ENCODE assay signal across 16 cellular contexts in the genomic region with DNA sequence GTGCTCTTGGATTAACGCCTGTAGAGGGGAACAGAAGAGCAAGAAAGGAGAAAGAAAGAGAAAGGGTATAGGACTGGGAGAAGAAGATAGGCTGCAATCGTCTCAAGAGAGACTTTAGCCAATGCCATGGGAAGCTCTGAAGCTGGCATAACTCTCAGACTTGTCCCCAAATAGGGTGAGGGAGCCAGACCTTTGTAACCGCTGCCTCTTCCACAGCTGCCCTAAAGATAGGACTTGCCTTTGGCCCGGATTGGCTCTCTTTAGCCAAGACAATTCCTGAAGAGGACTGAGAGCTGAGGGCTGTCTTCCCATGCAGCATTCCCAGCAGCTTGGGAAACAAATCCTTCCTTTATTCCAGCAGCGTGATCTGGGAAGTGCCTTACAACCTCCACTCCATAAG. TPM values are rescaled to one million over a fixed set of nuclear protein-coding genes. Genes with fewer than 3 reads are reported as not detected.
DNase-seq lines count a peak whose midpoint lies in the region; TF ChIP-seq lines count a peak whose summit lies in the region.
"Had no signal": no experiment of that assay in that cellular context is flagged by ENCODE, and none has a peak within 500 bp of the region (broad histone marks: within the 10 kb centered on the region; RNA-seq: fewer than 3 reads in every experiment).

No MANE protein-coding gene starts in this region.

- no peak overlapping the region for H4K12ac ChIP-seq in trophoblast cell (ENCODE audit: low read depth, low read length)

- H3K4me3 Mint-ChIP-seq in H9: no peak overlapping the region
- H3K4me3 Mint-ChIP-seq: CD4-positive, CD25-positive, alpha-beta regulatory T cell had no signal

- H3K4me2 ChIP-seq in trophoblast cell (ENCODE audit: low read length): no peak overlapping the region
- H3K4me2 ChIP-seq in H9 (ENCODE audit: insufficient read depth, insufficient read length, low read length): no peak overlapping the region
- H3K4me2 ChIP-seq in PC-9: no peak overlapping the region

- no peak overlapping the region for H2AFZ ChIP-seq in trophoblast cell (ENCODE audit: insufficient read depth, low read length, poor library complexity)
- no peak overlapping the region for H2AFZ ChIP-seq in H9 (ENCODE audit: low read length)
- H2AFZ ChIP-seq in PC-9: no peak overlapping the region

- no peak overlapping the region for H3K27ac Mint-ChIP-seq in H9
- H3K27ac Mint-ChIP-seq: CD4-positive, CD25-positive, alpha-beta regulatory T cell had no signal

- H4K91ac ChIP-seq in trophoblast cell (ENCODE audit: low read depth, low read length): no peak overlapping the region
- no peak overlapping the region for H4K91ac ChIP-seq in H9 (ENCODE audit: insufficient read length, low read depth, low read length)

- H3K23me2 ChIP-seq in H9 (ENCODE audit: insufficient read length, low read depth, low read length, poor library complexity, severe bottlenecking): no peaks in the 10 kb centered on the region

- H4K5ac ChIP-seq in H9 (ENCODE audit: insufficient read length, low read depth, low read length): no peak overlapping the region

- H3T11ph ChIP-seq in H9 (ENCODE audit: low read length): no peak overlapping the region

- CTCF ChIA-PET in AG04450 (lab: Charles Lee) (interaction anchor here (0.7 to 1.0 kb wide), 2 partner anchors 10 to 53 kb away, joined by 3 to 7 read pairs; no protein-coding TSS in a partner anchor), RWPE1 (lab: Yijun Ruan, JAX) (interaction anchor here (1.2 kb wide), 1 partner anchor 72 kb away, joined by 3 read pairs; no protein-coding TSS in a partner anchor), PC-9 (lab: Charles Lee) (no interaction called here)

- H4K20me1 ChIP-seq in H9 (ENCODE audit: control insufficient read depth, insufficient read depth, insufficient read length): no peaks in the 10 kb centered on the region
- H4K20me1 ChIP-seq in PC-9 (ENCODE audit: insufficient read depth): no peaks in the 10 kb centered on the region

- no TSS peak for BruUV-seq in PC-9 (replicated peaks; lab: Mats Ljungman, UMichigan)

- H3K56ac ChIP-seq in H9 (ENCODE audit: insufficient read length, low read depth, low read length): no peak overlapping the region

- H3K14ac ChIP-seq in trophoblast cell (ENCODE audit: low read length): no peak overlapping the region
- no peak overlapping the region for H3K14ac ChIP-seq in H9 (ENCODE audit: insufficient read depth, low read length)

- H3K27me3 Mint-ChIP-seq in H9 (ENCODE audit: low read depth): no peaks in the 10 kb centered on the region; the same call in 1 of the 2 replicates

- H3K4me1 Mint-ChIP-seq in H9: peaks cover 19% of the 10 kb centered on the region in 2 experiments
- H3K4me1 Mint-ChIP-seq: CD4-positive, CD25-positive, alpha-beta regulatory T cell had no signal

- no peak overlapping the region for H3K18ac ChIP-seq in trophoblast cell (ENCODE audit: low read length)
- H3K18ac ChIP-seq in H9 (ENCODE audit: insufficient read length, low read depth, low read length): no peak overlapping the region

- H2AK5ac ChIP-seq in trophoblast cell (ENCODE audit: low read length) (no peak overlapping the region), H9 (ENCODE audit: insufficient read length, low read length) (no peak overlapping the region)

- H3K79me2 ChIP-seq in trophoblast cell (ENCODE audit: control insufficient read depth, insufficient read depth, low read length, poor library complexity) (no peaks in the 10 kb centered on the region), H9 (ENCODE audit: insufficient read depth, low read length) (no peaks in the 10 kb centered on the region), PC-9 (ENCODE audit: low read depth) (no peaks in the 10 kb centered on the region)

- H2BK20ac ChIP-seq in H9 (ENCODE audit: low read depth, low read length, poor library complexity, severe bottlenecking): no peak overlapping the region

- intact Hi-C loops in esophagus squamous epithelium (cut with DNase I) (no loop called here), PC-9 (cut with micrococcal nuclease; ENCODE audit: unreplicated experiment) (no loop called here)

- H2BK120ac ChIP-seq in trophoblast cell (ENCODE audit: insufficient read depth, low read length, poor library complexity) (peak overlapping the region; percentile 4), H9 (ENCODE audit: low read depth, low read length, poor library complexity, severe bottlenecking) (no peak overlapping the region)

- H3K9ac ChIP-seq in trophoblast cell (ENCODE audit: low read length): no peak overlapping the region
- no peak overlapping the region for H3K9ac ChIP-seq in H9 (ENCODE audit: extremely low read depth, insufficient read length, low read length)

- DNase-seq in AG04450 (ENCODE audit: low read depth, low spot score) (no peak), esophagus squamous epithelium (lab: John Stamatoyannopoulos, UW) (no peak), trophoblast cell (no peak), caudate nucleus (lab: John Stamatoyannopoulos, UW) (no peak), RWPE1 (ENCODE audit: low spot score) (no peak), H9 (no peak), PC-9 (no peak)
- DNase-seq: CD4-positive, CD25-positive, alpha-beta regulatory T cell; DMS53; Karpas-422; MM.1S; NCI-H1092 treated with DMSO at 0.1 percent for 48 hours; NCI-H510A treated with DMSO at 0.1 percent for 48 hours; SIG-M5 had no signal

- no peak for TF ChIP-seq CTCF in AG04450 (IDR thresholded peaks at IDR 0.05; ENCODE audit: low read depth, low read length)
- TF ChIP-seq CTCF in esophagus squamous epithelium (IDR thresholded peaks at IDR 0.05): no peak
- TF ChIP-seq CTCF in RWPE1 (conservative IDR thresholded peaks at IDR 0.05; ENCODE audit: low read depth): no peak
- TF ChIP-seq CTCF in H9 (conservative IDR thresholded peaks at IDR 0.05): no peak
- TF ChIP-seq CTCF in PC-9 (conservative IDR thresholded peaks at IDR 0.05): no peak

- no peak overlapping the region for H3K4me3 ChIP-seq in AG04450 (ENCODE audit: low read depth, low read length)
- no peak overlapping the region for H3K4me3 ChIP-seq in esophagus squamous epithelium
- no peak overlapping the region for H3K4me3 ChIP-seq in trophoblast cell (ENCODE audit: low read depth, low read length)
- no peak overlapping the region for H3K4me3 ChIP-seq in PC-9
- H3K4me3 ChIP-seq: HAP-1 had no signal

- H3K79me1 ChIP-seq in trophoblast cell (ENCODE audit: low read length) (peaks cover 10% of the 10 kb centered on the region), H9 (ENCODE audit: insufficient read depth, low read depth, low read length, poor library complexity, severe bottlenecking) (no peaks in the 10 kb centered on the region)

- POLR2A ChIA-PET in AG04450 (lab: Yijun Ruan, JAX) (interaction anchor here (1.3 to 2.3 kb wide), 3 partner anchors 9 to 12 kb away, joined by 5 to 14 read pairs (median 8); no protein-coding TSS in a partner anchor), RWPE1 (lab: Yijun Ruan, JAX; ENCODE audit: low non-redundant PET) (no interaction called here), PC-9 (lab: Charles Lee; ENCODE audit: unreplicated experiment) (no interaction called here)

- no peaks in the 10 kb centered on the region for H3K9me2 ChIP-seq in PC-9 (ENCODE audit: insufficient read depth)

- H3K4me1 ChIP-seq in esophagus squamous epithelium (peaks cover 0 to 38% (median 9%) of the 10 kb centered on the region in 3 donors), trophoblast cell (ENCODE audit: control insufficient read depth in 1 of 2, insufficient read depth in 2 of 2, low read length in 2 of 2) (peaks cover 12 to 25% of the 10 kb centered on the region in 2 experiments), H9 (ENCODE audit: insufficient read depth, low read length) (no peaks in the 10 kb centered on the region; the same call in 1 of the 2 replicates), PC-9 (replicated peaks; ENCODE audit: insufficient read depth) (peaks cover 19% of the 10 kb centered on the region)

- H3K23ac ChIP-seq in trophoblast cell (ENCODE audit: low read length): no peak overlapping the region
- H3K23ac ChIP-seq in H9 (ENCODE audit: insufficient read length, low read depth, low read length): no peak overlapping the region

- no peaks in the 10 kb centered on the region; a peak in 2 of 7 replicates for H3K36me3 Mint-ChIP-seq in H9 (ENCODE audit: insufficient read depth in 1 of 3, low read depth in 3 of 3)
- H3K36me3 Mint-ChIP-seq: CD4-positive, CD25-positive, alpha-beta regulatory T cell had no signal

- H3K27me3 ChIP-seq in AG04450 (ENCODE audit: control insufficient read depth, insufficient read depth, low read length) (no peaks in the 10 kb centered on the region), esophagus squamous epithelium (no peaks in the 10 kb centered on the region), trophoblast cell (ENCODE audit: insufficient read depth, low read length) (no peaks in the 10 kb centered on the region), H9 (ENCODE audit: insufficient read depth, low read length) (no peaks in the 10 kb centered on the region), PC-9 (ENCODE audit: insufficient read depth, low read depth) (no peaks in the 10 kb centered on the region)

- peak overlapping the region; percentile 73 for H3K27ac ChIP-seq in AG04450 (ENCODE audit: low read depth, low read length)
- H3K27ac ChIP-seq in KOPT-K1 (ENCODE audit: low read depth, low read length, poor library complexity, severe bottlenecking): peak overlapping the region; percentile 87
- peak overlapping the region; percentile 16 to 83 (median 75) for H3K27ac ChIP-seq in esophagus squamous epithelium
- no peak overlapping the region for H3K27ac ChIP-seq in trophoblast cell (ENCODE audit: low read depth, low read length)
- no peak overlapping the region for H3K27ac ChIP-seq in caudate nucleus (ENCODE audit: low read depth, low read length)
- H3K27ac ChIP-seq in RWPE1: no peak overlapping the region
- H3K27ac ChIP-seq in H9 (ENCODE audit: insufficient read length, low read depth, low read length): no peak overlapping the region
- no peak overlapping the region for H3K27ac ChIP-seq in PC-9

- H2BK12ac ChIP-seq in trophoblast cell (ENCODE audit: low read length) (no peak overlapping the region), H9 (ENCODE audit: insufficient read length, low read depth, low read length) (no peak overlapping the region)

- H3K36me3 ChIP-seq in KOPT-K1 (ENCODE audit: insufficient read depth, low read length) (no peaks in the 10 kb centered on the region), esophagus squamous epithelium (no peaks in the 10 kb centered on the region), trophoblast cell (ENCODE audit: control insufficient read depth in 1 of 2, insufficient read depth in 2 of 2, low read length in 2 of 2) (no peaks in the 10 kb centered on the region), PC-9 (ENCODE audit: low read depth) (no peaks in the 10 kb centered on the region)
- H3K36me3 ChIP-seq: HAP-1 had no signal

- no peak overlapping the region for H3K4ac ChIP-seq in trophoblast cell (ENCODE audit: low read depth, low read length)
- no peak overlapping the region for H3K4ac ChIP-seq in H9 (ENCODE audit: low read depth, low read length)

- H2BK15ac ChIP-seq in H9 (ENCODE audit: low read depth, low read length): no peak overlapping the region

- peaks cover 0 to 5% of the 10 kb centered on the region in 2 experiments; a peak in 3 of 5 replicates for H3K9me3 Mint-ChIP-seq in H9

- H4K8ac ChIP-seq in trophoblast cell (ENCODE audit: low read depth, low read length) (no peak overlapping the region), H9 (replicated peaks; ENCODE audit: insufficient read length, low read depth, low read length) (no peak overlapping the region)

- no peaks in the 10 kb centered on the region for H3K9me3 ChIP-seq in AG04450 (ENCODE audit: control insufficient read depth, insufficient read depth, low read length)
- H3K9me3 ChIP-seq in KOPT-K1 (ENCODE audit: insufficient read depth, low read length, poor library complexity, severe bottlenecking): no peaks in the 10 kb centered on the region
- no peaks in the 10 kb centered on the region for H3K9me3 ChIP-seq in esophagus squamous epithelium
- H3K9me3 ChIP-seq in trophoblast cell (ENCODE audit: insufficient read depth, low read depth, low read length): no peaks in the 10 kb centered on the region
- no peaks in the 10 kb centered on the region for H3K9me3 ChIP-seq in H9 (ENCODE audit: control insufficient read depth, low read depth, low read length)
- no peaks in the 10 kb centered on the region for H3K9me3 ChIP-seq in PC-9 (ENCODE audit: insufficient read depth, low read depth)
- H3K9me3 ChIP-seq: HAP-1 had no signal

- 61 to 76% methylated on average over 5 of the region's 5 CpGs for WGBS in esophagus squamous epithelium, 2 donors
- WGBS in trophoblast cell (ENCODE audit: extremely low coverage, insufficient coverage, insufficient read length): no CpG with 5 or more reads among the region's 5 CpGs
- WGBS in H9 (ENCODE audit: extremely low coverage, insufficient read length, low lambda C conversion rate): no CpG with 5 or more reads among the region's 5 CpGs

- H2BK5ac ChIP-seq in trophoblast cell (ENCODE audit: low read depth, low read length, poor library complexity) (no peak overlapping the region), H9 (ENCODE audit: insufficient read length, low read length) (no peak overlapping the region)

- TF ChIP-seq POLR2A in esophagus squamous epithelium (IDR thresholded peaks at IDR 0.05): no peak

- H3F3A ChIP-seq in PC-9 (ENCODE audit: insufficient read depth, low read depth): no peaks in the 10 kb centered on the region; the same call in 1 of the 2 replicates

RNA-seq across cellular contexts. Expression of a gene that starts 20.8 kb away (rescaled TPM):
- 33.0 and 41.6 TPM in 2 replicates for polyA plus RNA-seq in AG04450 (2011; rRNA removed)
- 26.4 and 30.0 TPM in 2 replicates for polyA minus RNA-seq in AG04450 (2011; rRNA and poly(A)+ RNA removed)
- 10 to 100 TPM in 2 of 4 donors, 1 to 10 TPM in 2; 1.3 to 14.7 (median 8.9) TPM for total RNA-seq in esophagus squamous epithelium
- 52.1 and 57.7 TPM in 2 replicates for polyA plus RNA-seq in trophoblast cell (2013)
- total RNA-seq in H9 (2021): 24.0 and 24.2 TPM in 2 replicates
- total RNA-seq in PC-9 (2021): 7.2 and 9.9 TPM in 2 replicates

Comparison
In these comparisons a context has a peak if more than half of its experiments do, and no peak if none do; other contexts are left out.
1. H3K27ac ChIP-seq: peak in AG04450 (single experiment), KOPT-K1 (single experiment) and esophagus squamous epithelium (4 of 4); none in trophoblast cell (single experiment), caudate nucleus (single experiment), RWPE1 (single experiment), H9 (single experiment) and PC-9 (single experiment).